Comparison of ENCODE assay signal across 8 cellular contexts in genomic region chr2:86563650-86564061, GRCh38. TPM values are rescaled to one million over a fixed set of nuclear protein-coding genes. Genes with fewer than 3 reads are reported as not detected.
DNase-seq lines count a peak whose midpoint lies in the region.

No MANE protein-coding gene starts in this region.

- H3K4me3 ChIP-seq in stomach smooth muscle (ENCODE audit: low read length in 2 of 2): peak overlapping the region; percentile 74 to 94

- peaks cover 28% of the 10 kb centered on the region for H3K4me1 Mint-ChIP-seq in T-helper 1 cell treated with Interleukin-12 subunit alpha and Interleukin-12 subunit beta and Interleukin-4 antibody, amounts not matched to agents 30 μg/mL and 1 μg/mL, for 36 hours (ENCODE audit: low read depth)
- H3K4me1 Mint-ChIP-seq in activated T-helper 2 cell treated with anti-CD3 and anti-CD28 coated beads, Interferon-gamma antibody, Interleukin-2, Interleukin-4, amounts not matched to agents 10 μg/mL and 5 μg/mL and 100 μg/mL, durations not matched to agents 14 hours and 24 hours and 36 hours (ENCODE audit: low read depth): peaks cover 32% of the 10 kb centered on the region
- peaks cover 43 to 47% of the 10 kb centered on the region in 2 donors for H3K4me1 Mint-ChIP-seq in immature natural killer cell

- peaks cover 22% of the 10 kb centered on the region for H3K36me3 Mint-ChIP-seq in T-helper 1 cell treated with Interleukin-12 subunit alpha and Interleukin-12 subunit beta and Interleukin-4 antibody, amounts not matched to agents 30 μg/mL and 1 μg/mL, for 36 hours (ENCODE audit: low read depth)
- peaks cover 32% of the 10 kb centered on the region for H3K36me3 Mint-ChIP-seq in activated T-helper 2 cell treated with anti-CD3 and anti-CD28 coated beads, Interferon-gamma antibody, Interleukin-2, Interleukin-4, amounts not matched to agents 10 μg/mL and 5 μg/mL and 100 μg/mL, durations not matched to agents 14 hours and 24 hours and 36 hours (ENCODE audit: low read depth)
- H3K36me3 Mint-ChIP-seq in immature natural killer cell: no peaks in the 10 kb centered on the region

- no peaks in the 10 kb centered on the region for H3K27me3 Mint-ChIP-seq in T-helper 1 cell treated with Interleukin-12 subunit alpha and Interleukin-12 subunit beta and Interleukin-4 antibody, amounts not matched to agents 30 μg/mL and 1 μg/mL, for 36 hours (ENCODE audit: low read depth)
- no peaks in the 10 kb centered on the region for H3K27me3 Mint-ChIP-seq in activated T-helper 2 cell treated with anti-CD3 and anti-CD28 coated beads, Interferon-gamma antibody, Interleukin-2, Interleukin-4, amounts not matched to agents 10 μg/mL and 5 μg/mL and 100 μg/mL, durations not matched to agents 14 hours and 24 hours and 36 hours (ENCODE audit: low read depth)
- peaks cover 9 to 21% (median 11%) of the 10 kb centered on the region in 3 donors for H3K27me3 Mint-ChIP-seq in immature natural killer cell (ENCODE audit: low read depth in 3 of 3)

- peaks cover 13% of the 10 kb centered on the region for H3K4me1 ChIP-seq in stomach smooth muscle (ENCODE audit: control insufficient read depth, insufficient read depth, low read length)

- intact Hi-C loops in activated T-helper 2 cell treated with anti-CD3 and anti-CD28 coated beads, Interferon-gamma antibody, Interleukin-2, Interleukin-4, amounts not matched to agents 10 μg/mL and 5 μg/mL and 100 μg/mL, durations not matched to agents 14 hours and 24 hours and 36 hours (cut with micrococcal nuclease): loop anchor here (1.0 to 10.0 kb wide), 4 partner anchors 21 to 369 kb away; partner anchors contain the start of genes IMMT, KDM3A, MRPL35 and RNF103

- no peak for DNase-seq in T-helper 1 cell
- DNase-seq in activated T-helper 2 cell treated with anti-CD3 and anti-CD28 coated beads, Interferon-gamma antibody, Interleukin-2, Interleukin-4, amounts not matched to agents 10 μg/mL and 5 μg/mL and 100 μg/mL, durations not matched to agents 14 hours and 24 hours and 36 hours (ENCODE audit: low spot score): no peak
- no peak for DNase-seq in immature natural killer cell
- DNase-seq in HCEC 1CT: no peak
- DNase-seq in DMS 273 treated with DMSO at 0.1 percent for 48 hours (lab: John Stamatoyannopoulos, UW): no peak
- no peak for DNase-seq in mesenteric fat pad (ENCODE audit: low spot score)

- H3K36me3 ChIP-seq in stomach smooth muscle (ENCODE audit: control insufficient read depth in 2 of 2, insufficient read depth in 2 of 2, low read length in 2 of 2): no peaks in the 10 kb centered on the region

- H3K27ac Mint-ChIP-seq in T-helper 1 cell treated with Interleukin-12 subunit alpha and Interleukin-12 subunit beta and Interleukin-4 antibody, amounts not matched to agents 30 μg/mL and 1 μg/mL, for 36 hours: peak overlapping the region; percentile 99
- H3K27ac Mint-ChIP-seq in activated T-helper 2 cell treated with anti-CD3 and anti-CD28 coated beads, Interferon-gamma antibody, Interleukin-2, Interleukin-4, amounts not matched to agents 10 μg/mL and 5 μg/mL and 100 μg/mL, durations not matched to agents 14 hours and 24 hours and 36 hours: peak overlapping the region; percentile 98
- H3K27ac Mint-ChIP-seq in immature natural killer cell: peak overlapping the region; percentile 97 to 99 (median 98)

- H3K9me3 Mint-ChIP-seq in T-helper 1 cell treated with Interleukin-12 subunit alpha and Interleukin-12 subunit beta and Interleukin-4 antibody, amounts not matched to agents 30 μg/mL and 1 μg/mL, for 36 hours: peaks cover 15% of the 10 kb centered on the region
- H3K9me3 Mint-ChIP-seq in activated T-helper 2 cell treated with anti-CD3 and anti-CD28 coated beads, Interferon-gamma antibody, Interleukin-2, Interleukin-4, amounts not matched to agents 10 μg/mL and 5 μg/mL and 100 μg/mL, durations not matched to agents 14 hours and 24 hours and 36 hours: peaks cover 9% of the 10 kb centered on the region
- H3K9me3 Mint-ChIP-seq in immature natural killer cell: no peaks in the 10 kb centered on the region

- peak overlapping the region; percentile 58 to 97 for H3K9ac ChIP-seq in stomach smooth muscle (ENCODE audit: low read length in 2 of 2)

- H3K27me3 ChIP-seq in stomach smooth muscle (ENCODE audit: control insufficient read depth in 1 of 2, insufficient read depth in 2 of 2, low read length in 2 of 2): no peaks in the 10 kb centered on the region

- no peaks in the 10 kb centered on the region for H3K9me3 ChIP-seq in stomach smooth muscle (ENCODE audit: control insufficient read depth in 2 of 2, low read length in 2 of 2)

- H3K4me3 Mint-ChIP-seq in T-helper 1 cell treated with Interleukin-12 subunit alpha and Interleukin-12 subunit beta and Interleukin-4 antibody, amounts not matched to agents 30 μg/mL and 1 μg/mL, for 36 hours: peak overlapping the region; percentile 95
- peak overlapping the region; percentile 90 for H3K4me3 Mint-ChIP-seq in activated T-helper 2 cell treated with anti-CD3 and anti-CD28 coated beads, Interferon-gamma antibody, Interleukin-2, Interleukin-4, amounts not matched to agents 10 μg/mL and 5 μg/mL and 100 μg/mL, durations not matched to agents 14 hours and 24 hours and 36 hours (ENCODE audit: low read depth)
- peak overlapping the region; percentile 96 to 99 (median 98) for H3K4me3 Mint-ChIP-seq in immature natural killer cell

- H3K27ac ChIP-seq in stomach smooth muscle (ENCODE audit: low read length): peak overlapping the region; percentile 99

RNA-seq across cellular contexts. Expression of gene CHMP3, which starts 0.4 kb away (rescaled TPM):
- total RNA-seq in activated T-helper 2 cell treated with anti-CD3 and anti-CD28 coated beads, Interferon-gamma antibody, Interleukin-2, Interleukin-4, amounts not matched to agents 10 μg/mL and 5 μg/mL and 100 μg/mL, durations not matched to agents 14 hours and 24 hours and 36 hours: 31.4 and 33.6 TPM in 2 replicates
- polyA plus RNA-seq in immature natural killer cell: 10 to 100 TPM; 44.1 to 72.1 (median 60.2) TPM
- total RNA-seq in mesenteric fat pad: 99.9 TPM
